Comparison of ENCODE assay signal across 8 cellular contexts in the genomic region with DNA sequence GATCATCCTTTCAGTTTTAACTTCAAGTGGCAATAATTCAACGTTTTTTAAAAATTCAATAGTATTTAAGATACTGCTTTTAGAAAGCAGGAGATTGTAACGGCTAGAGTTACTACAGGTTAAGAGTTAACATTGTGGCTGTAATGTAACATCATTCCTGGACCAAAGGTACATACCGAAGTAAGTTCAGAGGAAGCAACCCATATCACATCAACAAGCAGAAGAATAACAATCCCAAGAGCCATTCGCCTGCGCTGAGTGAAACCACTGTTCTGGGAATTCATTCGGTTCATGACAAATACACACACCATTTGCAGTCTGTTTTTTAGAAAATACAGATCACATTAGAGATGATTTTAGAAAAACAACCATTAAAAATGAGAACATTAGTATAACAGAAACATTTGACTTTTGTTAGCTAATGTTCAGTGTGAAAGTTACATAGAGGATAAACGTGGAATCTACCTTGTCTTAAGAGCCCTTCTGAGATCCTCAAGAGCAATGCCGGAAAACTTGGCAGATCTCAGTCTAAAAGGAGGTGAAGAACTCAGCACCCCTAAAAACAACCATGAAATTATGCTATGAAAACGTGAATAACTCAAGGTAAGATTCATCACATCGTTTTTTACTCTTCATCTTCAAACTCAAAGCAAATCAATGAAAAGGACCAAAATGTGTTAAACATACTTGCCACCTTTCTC. TPM values are rescaled to one million over a fixed set of nuclear protein-coding genes. Genes with fewer than 3 reads are reported as not detected.
A peak's percentile ranks its signal among the peaks of the same experiment; 100 is the strongest.
DNase-seq lines count a peak whose midpoint lies in the region; ATAC-seq and TF ChIP-seq lines count a peak whose summit lies in the region.

No MANE protein-coding gene starts in this region.

- H3K4me1 ChIP-seq in cardiac muscle cell (ENCODE audit: low read depth) = peaks cover 17% of the 10 kb centered on the region

- no peaks in the 10 kb centered on the region for H3K27me3 Mint-ChIP-seq in activated CD8-positive, alpha-beta T cell treated with anti-CD3 and anti-CD28 coated beads for 36 hours

- CTCF ChIA-PET in activated CD8-positive, alpha-beta T cell treated with anti-CD3 and anti-CD28 coated beads for 36 hours (lab: Charles Lee) = interaction anchor here (1.2 to 2.0 kb wide), 3 partner anchors 8 to 210 kb away, joined by 5 to 8 read pairs (median 6); no protein-coding TSS in a partner anchor

- H3K9me3 ChIP-seq in cardiac muscle cell (ENCODE audit: low read depth) (no peaks in the 10 kb centered on the region), iPS-18c (ENCODE audit: control insufficient read depth, insufficient read depth, low read length) (no peaks in the 10 kb centered on the region)

- peaks cover 21% of the 10 kb centered on the region for H3K36me3 Mint-ChIP-seq in activated CD8-positive, alpha-beta T cell treated with anti-CD3 and anti-CD28 coated beads for 36 hours (ENCODE audit: low read depth)
- peaks cover 57% of the 10 kb centered on the region for H3K36me3 Mint-ChIP-seq in stimulated activated effector memory CD8-positive, alpha-beta T cell treated with anti-CD3 and anti-CD28 coated beads, Interleukin-12 subunit alpha, Interleukin-12 subunit beta, amount 100 ng/mL, for 72 hours

- H3K9me3 Mint-ChIP-seq in activated CD8-positive, alpha-beta T cell treated with anti-CD3 and anti-CD28 coated beads for 36 hours = no peaks in the 10 kb centered on the region
- H3K9me3 Mint-ChIP-seq in stimulated activated effector memory CD8-positive, alpha-beta T cell treated with anti-CD3 and anti-CD28 coated beads, Interleukin-12 subunit alpha, Interleukin-12 subunit beta, amount 100 ng/mL, for 72 hours = no peaks in the 10 kb centered on the region

- H3K4me3 ChIP-seq in cardiac muscle cell = peak overlapping the region; percentile 91
- peak overlapping the region; percentile 98; the same call in 1 of the 2 replicates for H3K4me3 ChIP-seq in iPS-18c (ENCODE audit: insufficient read depth, low read depth, low read length)

- intact Hi-C loops in left ventricle myocardium superior (cut with micrococcal nuclease) = no loop called here
- intact Hi-C loops in activated CD8-positive, alpha-beta T cell treated with anti-CD3 and anti-CD28 coated beads for 36 hours (cut with micrococcal nuclease) = loop anchor here (5.0 kb wide), 1 partner anchor 132 kb away; no protein-coding TSS in a partner anchor

- no peak for TF ChIP-seq CTCF in cardiac muscle cell (IDR thresholded peaks at IDR 0.05; ENCODE audit: low read depth, low read length)
- no peak for TF ChIP-seq CTCF in activated CD8-positive, alpha-beta T cell treated with anti-CD3 and anti-CD28 coated beads for 36 hours (IDR thresholded peaks at IDR 0.05)

- H3K4me3 Mint-ChIP-seq in activated CD8-positive, alpha-beta T cell treated with anti-CD3 and anti-CD28 coated beads for 36 hours = peak overlapping the region; percentile 97
- peak overlapping the region; percentile 79 for H3K4me3 Mint-ChIP-seq in stimulated activated effector memory CD8-positive, alpha-beta T cell treated with anti-CD3 and anti-CD28 coated beads, Interleukin-12 subunit alpha, Interleukin-12 subunit beta, amount 100 ng/mL, for 72 hours

- POLR2A ChIA-PET in activated CD8-positive, alpha-beta T cell treated with anti-CD3 and anti-CD28 coated beads for 36 hours (lab: Charles Lee) = interaction anchor here (0.9 to 2.0 kb wide), 4 partner anchors 15 to 37 kb away, joined by 3 to 6 read pairs (median 4); no protein-coding TSS in a partner anchor

- peak overlapping the region; percentile 87 for H3K27ac Mint-ChIP-seq in activated CD8-positive, alpha-beta T cell treated with anti-CD3 and anti-CD28 coated beads for 36 hours
- peak overlapping the region; percentile 95 for H3K27ac Mint-ChIP-seq in stimulated activated effector memory CD8-positive, alpha-beta T cell treated with anti-CD3 and anti-CD28 coated beads, Interleukin-12 subunit alpha, Interleukin-12 subunit beta, amount 100 ng/mL, for 72 hours

- DNase-seq in cardiac muscle cell (ENCODE audit: low read depth in 1 of 2, low spot score in 1 of 2) (peak; percentile 1 to 26), left ventricle myocardium superior (no peak), occipital lobe (lab: John Stamatoyannopoulos, UW) (no peak), DMS 273 treated with DMSO at 0.1 percent for 48 hours (lab: John Stamatoyannopoulos, UW) (no peak), D341Med (ENCODE audit: low spot score) (no peak)
- DNase-seq in activated CD8-positive, alpha-beta T cell treated with anti-CD3 and anti-CD28 coated beads for 36 hours = no peak
- no peak for DNase-seq in stimulated activated effector memory CD8-positive, alpha-beta T cell treated with anti-CD3 and anti-CD28 coated beads, Interleukin-12 subunit alpha, Interleukin-12 subunit beta, amount 100 ng/mL, for 72 hours (ENCODE audit: low spot score in 2 of 2)

- H3K36me3 ChIP-seq in cardiac muscle cell = peaks cover 5% of the 10 kb centered on the region

- H3K4me1 Mint-ChIP-seq in activated CD8-positive, alpha-beta T cell treated with anti-CD3 and anti-CD28 coated beads for 36 hours (ENCODE audit: low read depth) = peaks cover 37% of the 10 kb centered on the region
- peaks cover 9% of the 10 kb centered on the region for H3K4me1 Mint-ChIP-seq in stimulated activated effector memory CD8-positive, alpha-beta T cell treated with anti-CD3 and anti-CD28 coated beads, Interleukin-12 subunit alpha, Interleukin-12 subunit beta, amount 100 ng/mL, for 72 hours

- no peak for ATAC-seq in left ventricle myocardium superior
- ATAC-seq in activated CD8-positive, alpha-beta T cell treated with anti-CD3 and anti-CD28 coated beads for 36 hours = no peak
- ATAC-seq in stimulated activated effector memory CD8-positive, alpha-beta T cell treated with anti-CD3 and anti-CD28 coated beads, Interleukin-12 subunit alpha, Interleukin-12 subunit beta, amount 100 ng/mL, for 72 hours = no peak

- H3K27ac ChIP-seq in cardiac muscle cell = peak overlapping the region; percentile 95

- H3K27me3 ChIP-seq in cardiac muscle cell = no peaks in the 10 kb centered on the region

RNA-seq across cellular contexts. Expression of a gene that starts 1.3 kb away (rescaled TPM):
- total RNA-seq in cardiac muscle cell = 42.2 and 48.4 TPM in 2 replicates
- 27.6 and 62.8 TPM in 2 replicates for polyA plus RNA-seq in cardiac muscle cell
- total RNA-seq in left ventricle myocardium superior = 56.2 TPM
- total RNA-seq in activated CD8-positive, alpha-beta T cell treated with anti-CD3 and anti-CD28 coated beads for 36 hours = 10 to 100 TPM; 17.9 to 18.9 TPM
- total RNA-seq in occipital lobe = 173 TPM

Comparison
In these comparisons a context has a peak if more than half of its experiments do, and no peak if none do; other contexts are left out.
1. DNase-seq: peak in cardiac muscle cell (2 of 2); none in left ventricle myocardium superior (single experiment), activated CD8-positive, alpha-beta T cell treated with anti-CD3 and anti-CD28 coated beads for 36 hours (single experiment), stimulated activated effector memory CD8-positive, alpha-beta T cell treated with anti-CD3 and anti-CD28 coated beads, Interleukin-12 subunit alpha, Interleukin-12 subunit beta, amount 100 ng/mL, for 72 hours (0 of 2), occipital lobe (single experiment), DMS 273 treated with DMSO at 0.1 percent for 48 hours (single experiment) and D341Med (single experiment).